Comparison of ENCODE assay signal across 1 cellular context in genomic region chr4:48234575-48234974, GRCh38.
A peak's percentile ranks its signal among the peaks of the same experiment; 100 is the strongest.
TF ChIP-seq lines count a peak whose summit lies in the region.

No MANE protein-coding gene starts in this region.

TF ChIP-seq in K562, 482 proteins besides CTCF, POLR2A, EP300 and RAD21 (continued from another document):
- TF ChIP-seq ARNT (IDR thresholded peaks at IDR 0.05), result 0 out of 4 replicates have a peak, but pooled peaks of 1 of the 2 experiments have one; percentile 15
- no peak for TF ChIP-seq SNRNP70 (optimal IDR thresholded peaks at IDR 0.05; ENCODE audit: low read depth, low read length)
- TF ChIP-seq ZNF655 (CRISPR knock-in tag; IDR thresholded peaks at IDR 0.05), result no peak
- TF ChIP-seq KAT8 (IDR thresholded peaks at IDR 0.05; ENCODE audit: low read depth), result no peak
- TF ChIP-seq, protein P1, sequence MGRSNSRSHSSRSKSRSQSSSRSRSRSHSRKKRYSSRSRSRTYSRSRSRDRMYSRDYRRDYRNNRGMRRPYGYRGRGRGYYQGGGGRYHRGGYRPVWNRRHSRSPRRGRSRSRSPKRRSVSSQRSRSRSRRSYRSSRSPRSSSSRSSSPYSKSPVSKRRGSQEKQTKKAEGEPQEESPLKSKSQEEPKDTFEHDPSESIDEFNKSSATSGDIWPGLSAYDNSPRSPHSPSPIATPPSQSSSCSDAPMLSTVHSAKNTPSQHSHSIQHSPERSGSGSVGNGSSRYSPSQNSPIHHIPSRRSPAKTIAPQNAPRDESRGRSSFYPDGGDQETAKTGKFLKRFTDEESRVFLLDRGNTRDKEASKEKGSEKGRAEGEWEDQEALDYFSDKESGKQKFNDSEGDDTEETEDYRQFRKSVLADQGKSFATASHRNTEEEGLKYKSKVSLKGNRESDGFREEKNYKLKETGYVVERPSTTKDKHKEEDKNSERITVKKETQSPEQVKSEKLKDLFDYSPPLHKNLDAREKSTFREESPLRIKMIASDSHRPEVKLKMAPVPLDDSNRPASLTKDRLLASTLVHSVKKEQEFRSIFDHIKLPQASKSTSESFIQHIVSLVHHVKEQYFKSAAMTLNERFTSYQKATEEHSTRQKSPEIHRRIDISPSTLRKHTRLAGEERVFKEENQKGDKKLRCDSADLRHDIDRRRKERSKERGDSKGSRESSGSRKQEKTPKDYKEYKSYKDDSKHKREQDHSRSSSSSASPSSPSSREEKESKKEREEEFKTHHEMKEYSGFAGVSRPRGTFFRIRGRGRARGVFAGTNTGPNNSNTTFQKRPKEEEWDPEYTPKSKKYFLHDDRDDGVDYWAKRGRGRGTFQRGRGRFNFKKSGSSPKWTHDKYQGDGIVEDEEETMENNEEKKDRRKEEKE (IDR thresholded peaks at IDR 0.05; ENCODE audit: borderline replicate concordance in 1 of 2, control insufficient read depth in 1 of 2, low read depth in 2 of 2, low read length in 1 of 2), result no peak
- no peak for TF ChIP-seq USF2 (CRISPR knock-in tag; IDR thresholded peaks at IDR 0.05)
- no peak for TF ChIP-seq POLR2AphosphoS5 (IDR thresholded peaks at IDR 0.05; ENCODE audit: control insufficient read depth, insufficient read depth, low read depth, low read length)
- TF ChIP-seq SREBF2 (CRISPR knock-in tag; IDR thresholded peaks at IDR 0.05), result no peak
- TF ChIP-seq, protein P2, sequence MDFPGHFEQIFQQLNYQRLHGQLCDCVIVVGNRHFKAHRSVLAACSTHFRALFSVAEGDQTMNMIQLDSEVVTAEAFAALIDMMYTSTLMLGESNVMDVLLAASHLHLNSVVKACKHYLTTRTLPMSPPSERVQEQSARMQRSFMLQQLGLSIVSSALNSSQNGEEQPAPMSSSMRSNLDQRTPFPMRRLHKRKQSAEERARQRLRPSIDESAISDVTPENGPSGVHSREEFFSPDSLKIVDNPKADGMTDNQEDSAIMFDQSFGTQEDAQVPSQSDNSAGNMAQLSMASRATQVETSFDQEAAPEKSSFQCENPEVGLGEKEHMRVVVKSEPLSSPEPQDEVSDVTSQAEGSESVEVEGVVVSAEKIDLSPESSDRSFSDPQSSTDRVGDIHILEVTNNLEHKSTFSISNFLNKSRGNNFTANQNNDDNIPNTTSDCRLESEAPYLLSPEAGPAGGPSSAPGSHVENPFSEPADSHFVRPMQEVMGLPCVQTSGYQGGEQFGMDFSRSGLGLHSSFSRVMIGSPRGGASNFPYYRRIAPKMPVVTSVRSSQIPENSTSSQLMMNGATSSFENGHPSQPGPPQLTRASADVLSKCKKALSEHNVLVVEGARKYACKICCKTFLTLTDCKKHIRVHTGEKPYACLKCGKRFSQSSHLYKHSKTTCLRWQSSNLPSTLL (IDR thresholded peaks at IDR 0.05), result no peak
- TF ChIP-seq SMAD4 (CRISPR knock-in tag; conservative IDR thresholded peaks at IDR 0.05), result no peak
- peak; percentile 29; the same call in 1 of the 2 replicates for TF ChIP-seq ARID1B (IDR thresholded peaks at IDR 0.05)
- TF ChIP-seq PPARD (CRISPR knock-in tag; IDR thresholded peaks at IDR 0.05), result no peak
- TF ChIP-seq FOXJ3 (CRISPR knock-in tag; IDR thresholded peaks at IDR 0.05), result no peak
- TF ChIP-seq ID3 (CRISPR knock-in tag; IDR thresholded peaks at IDR 0.05), result no peak
- TF ChIP-seq ID3 (tag; IDR thresholded peaks at IDR 0.05), result no peak
- no peak for TF ChIP-seq HOXB6 (CRISPR knock-in tag; IDR thresholded peaks at IDR 0.05; ENCODE audit: borderline replicate concordance)
- no peak for TF ChIP-seq XRCC5 (IDR thresholded peaks at IDR 0.05; ENCODE audit: low read depth, low read length)
- no peak for TF ChIP-seq ZC3H11A (IDR thresholded peaks at IDR 0.05; ENCODE audit: low read depth, low read length)
- no peak for TF ChIP-seq HDAC2 (IDR thresholded peaks at IDR 0.05)
- peak; percentile 60 to 64; a peak in 2 of 4 replicates for TF ChIP-seq ETV6 (IDR thresholded peaks at IDR 0.05; ENCODE audit: borderline replicate concordance in 1 of 2, low read depth in 2 of 2, low read length in 1 of 2)
- no peak for TF ChIP-seq ETV6 (CRISPR knock-in tag; IDR thresholded peaks at IDR 0.05; ENCODE audit: borderline replicate concordance)
- TF ChIP-seq ELF2 (CRISPR knock-in tag; IDR thresholded peaks at IDR 0.05), result no peak
- no peak for TF ChIP-seq NR1H2 (CRISPR knock-in tag; IDR thresholded peaks at IDR 0.05)
- TF ChIP-seq STAT5B (CRISPR knock-in tag; IDR thresholded peaks at IDR 0.05), result no peak
- no peak for TF ChIP-seq TRIM25 (IDR thresholded peaks at IDR 0.05; ENCODE audit: borderline replicate concordance)
- TF ChIP-seq ZNF57 (CRISPR knock-in tag; IDR thresholded peaks at IDR 0.05), result no peak
- TF ChIP-seq ZBTB34 (CRISPR knock-in tag; IDR thresholded peaks at IDR 0.05), result no peak
- no peak for TF ChIP-seq ZFP36 (IDR thresholded peaks at IDR 0.05; ENCODE audit: low read depth, low read length, partially characterized antibody)
- TF ChIP-seq HCFC1 (IDR thresholded peaks at IDR 0.05; ENCODE audit: low read depth, low read length), result no peak
- no peak for TF ChIP-seq ZMIZ1 (IDR thresholded peaks at IDR 0.05; ENCODE audit: low read depth in 2 of 2, low read length in 2 of 2)
- peak; percentile 44; the same call in 1 of the 2 replicates for TF ChIP-seq DPF2 (IDR thresholded peaks at IDR 0.05)
- TF ChIP-seq CBFB (CRISPR knock-in tag; IDR thresholded peaks at IDR 0.05), result no peak
- TF ChIP-seq ZNF41 (CRISPR knock-in tag; conservative IDR thresholded peaks at IDR 0.05), result no peak
- TF ChIP-seq ZNF695 (CRISPR knock-in tag; IDR thresholded peaks at IDR 0.05), result no peak
- no peak for TF ChIP-seq EWSR1 (IDR thresholded peaks at IDR 0.05; ENCODE audit: borderline replicate concordance, low read depth, partially characterized antibody)
- TF ChIP-seq POLR3G (IDR thresholded peaks at IDR 0.05; ENCODE audit: extremely low read depth, insufficient read length, insufficient replicate concordance), result no peak
- TF ChIP-seq, protein P3, sequence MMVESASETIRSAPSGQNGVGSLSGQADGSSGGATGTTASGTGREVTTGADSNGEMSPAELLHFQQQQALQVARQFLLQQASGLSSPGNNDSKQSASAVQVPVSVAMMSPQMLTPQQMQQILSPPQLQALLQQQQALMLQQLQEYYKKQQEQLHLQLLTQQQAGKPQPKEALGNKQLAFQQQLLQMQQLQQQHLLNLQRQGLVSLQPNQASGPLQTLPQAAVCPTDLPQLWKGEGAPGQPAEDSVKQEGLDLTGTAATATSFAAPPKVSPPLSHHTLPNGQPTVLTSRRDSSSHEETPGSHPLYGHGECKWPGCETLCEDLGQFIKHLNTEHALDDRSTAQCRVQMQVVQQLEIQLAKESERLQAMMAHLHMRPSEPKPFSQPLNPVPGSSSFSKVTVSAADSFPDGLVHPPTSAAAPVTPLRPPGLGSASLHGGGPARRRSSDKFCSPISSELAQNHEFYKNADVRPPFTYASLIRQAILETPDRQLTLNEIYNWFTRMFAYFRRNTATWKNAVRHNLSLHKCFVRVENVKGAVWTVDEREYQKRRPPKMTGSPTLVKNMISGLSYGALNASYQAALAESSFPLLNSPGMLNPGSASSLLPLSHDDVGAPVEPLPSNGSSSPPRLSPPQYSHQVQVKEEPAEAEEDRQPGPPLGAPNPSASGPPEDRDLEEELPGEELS (CRISPR knock-in tag; IDR thresholded peaks at IDR 0.05; ENCODE audit: borderline replicate concordance), result no peak
- no peak for TF ChIP-seq CBFA2T2 (conservative IDR thresholded peaks at IDR 0.05)
- TF ChIP-seq, protein P4, sequence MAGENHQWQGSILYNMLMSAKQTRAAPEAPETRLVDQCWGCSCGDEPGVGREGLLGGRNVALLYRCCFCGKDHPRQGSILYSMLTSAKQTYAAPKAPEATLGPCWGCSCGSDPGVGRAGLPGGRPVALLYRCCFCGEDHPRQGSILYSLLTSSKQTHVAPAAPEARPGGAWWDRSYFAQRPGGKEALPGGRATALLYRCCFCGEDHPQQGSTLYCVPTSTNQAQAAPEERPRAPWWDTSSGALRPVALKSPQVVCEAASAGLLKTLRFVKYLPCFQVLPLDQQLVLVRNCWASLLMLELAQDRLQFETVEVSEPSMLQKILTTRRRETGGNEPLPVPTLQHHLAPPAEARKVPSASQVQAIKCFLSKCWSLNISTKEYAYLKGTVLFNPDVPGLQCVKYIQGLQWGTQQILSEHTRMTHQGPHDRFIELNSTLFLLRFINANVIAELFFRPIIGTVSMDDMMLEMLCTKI (IDR thresholded peaks at IDR 0.05; ENCODE audit: partially characterized antibody), result no peak
- TF ChIP-seq ZNF134 (CRISPR knock-in tag; conservative IDR thresholded peaks at IDR 0.05), result no peak
- no peak for TF ChIP-seq NR3C1 (CRISPR knock-in tag; IDR thresholded peaks at IDR 0.05)
- TF ChIP-seq ZKSCAN1 (IDR thresholded peaks at IDR 0.05; ENCODE audit: low read depth, low read length), result no peak
TF ChIP-seq in K562: peak in this region for 8.
